ENCODE assay signal across 8 cellular contexts in the genomic region with DNA sequence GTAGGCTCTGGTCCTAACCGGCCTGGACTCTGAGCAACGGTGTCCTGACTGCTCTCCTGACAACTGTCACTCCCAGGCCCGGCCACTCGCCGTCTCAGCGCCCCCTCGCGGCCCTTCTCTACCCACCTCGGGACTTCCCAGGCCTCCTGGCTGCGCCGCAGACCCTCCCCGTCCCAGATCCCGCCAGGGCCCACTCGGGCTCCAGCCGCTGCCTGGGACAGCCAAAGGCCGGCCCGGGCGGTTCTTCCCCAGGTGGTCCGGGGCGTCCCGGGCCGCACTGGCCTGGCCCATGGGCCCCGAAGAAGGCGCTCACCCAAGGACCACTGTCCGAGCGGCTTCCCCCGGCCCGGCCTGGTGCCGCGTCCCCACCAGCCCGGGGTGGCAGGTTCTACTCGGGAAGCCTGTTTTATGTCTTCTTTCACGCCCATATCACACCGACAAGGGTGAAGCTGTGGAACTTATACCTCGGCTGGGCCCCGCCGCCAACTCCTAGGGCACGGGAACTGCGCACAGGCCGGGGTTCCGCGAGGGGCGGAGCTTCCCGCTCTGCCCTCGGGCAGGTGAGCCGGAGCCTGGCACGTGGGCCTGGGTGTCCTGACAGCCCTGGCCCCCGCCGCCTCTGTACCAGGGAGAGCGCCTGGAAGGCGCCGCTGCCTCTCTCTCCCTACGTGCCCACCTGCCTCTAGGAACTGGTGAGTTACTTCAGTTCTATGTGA.
DNase-seq lines count a peak whose midpoint lies in the region; TF ChIP-seq lines count a peak whose summit lies in the region.

No MANE protein-coding gene starts in this region.

- H3K4me2 ChIP-seq in mammary epithelial cell (ENCODE audit: insufficient read depth, low read depth, low read length): peak overlapping the region; percentile 98

- peaks cover 8% of the 10 kb centered on the region; the same call in 1 of the 2 replicates for H3K27me3 ChIP-seq in HUES6 (ENCODE audit: control insufficient read depth, insufficient read depth, low read length)
- no peaks in the 10 kb centered on the region for H3K27me3 ChIP-seq in mammary epithelial cell (ENCODE audit: insufficient read depth, low read length)
- no peaks in the 10 kb centered on the region for H3K27me3 ChIP-seq in kidney epithelial cell (ENCODE audit: control insufficient read depth, insufficient read depth, low read length)

- TF ChIP-seq CTCF in GM20000 (IDR thresholded peaks at IDR 0.05; ENCODE audit: extremely low read depth, missing control alignments) (peak; percentile 75), WI38 (IDR thresholded peaks at IDR 0.05; ENCODE audit: low read depth, low read length) (peak; percentile 47; the same call in 1 of the 2 replicates), mammary epithelial cell (conservative IDR thresholded peaks at IDR 0.05 in 1 of 2, IDR thresholded peaks at IDR 0.05 in 1 of 2; ENCODE audit: extremely low read depth in 1 of 2, insufficient read depth in 1 of 2, low read depth in 1 of 2, low read length in 2 of 2) (peak; percentile 51 to 86), kidney epithelial cell (IDR thresholded peaks at IDR 0.05; ENCODE audit: insufficient read depth, low read length, poor library complexity, severe bottlenecking) (peak; percentile 84)

- no peaks in the 10 kb centered on the region for H4K20me1 ChIP-seq in mammary epithelial cell (ENCODE audit: insufficient read depth, low read length)

- H3K36me3 ChIP-seq in HUES6 (ENCODE audit: control insufficient read depth, insufficient read depth, low read length) (no peaks in the 10 kb centered on the region), mammary epithelial cell (ENCODE audit: insufficient read depth, low read length) (no peaks in the 10 kb centered on the region), kidney epithelial cell (ENCODE audit: control insufficient read depth, insufficient read depth, low read length) (no peaks in the 10 kb centered on the region)

- H3K9me3 ChIP-seq in HUES6 (ENCODE audit: control insufficient read depth, insufficient read depth, low read depth, low read length) (no peaks in the 10 kb centered on the region), mammary epithelial cell (replicated peaks; ENCODE audit: insufficient read depth, low read length) (no peaks in the 10 kb centered on the region)

- intact Hi-C loops in mammary epithelial cell (cut with micrococcal nuclease): loop anchor here (1.0 kb wide), 1 partner anchor 1085 kb away; no protein-coding TSS in a partner anchor

- DNase-seq in CMK (ENCODE audit: low read depth) (peak; percentile 2), GM20000 (ENCODE audit: low spot score) (peak; percentile 83), mammary epithelial cell (peak; percentile 57), kidney epithelial cell (ENCODE audit: low read depth) (no peak), NCI-H1105 (lab: John Stamatoyannopoulos, UW) (no peak)
- DNase-seq in stimulated activated CD4-positive, alpha-beta T cell treated with anti-CD3 and anti-CD28 coated beads, Interleukin-12 subunit alpha, Interleukin-12 subunit beta, amount 100 ng/mL, for 48 hours (ENCODE audit: low read depth in 2 of 3, low spot score in 1 of 3): peak; percentile 60 to 72 (median 68)

- BruUV-seq in mammary epithelial cell (replicated peaks; lab: Mats Ljungman, UMichigan): no TSS peak

- H3K4me3 ChIP-seq in HUES6 (ENCODE audit: low read depth, low read length) (peak overlapping the region; percentile 57), WI38 (ENCODE audit: low read depth, low read length) (peak overlapping the region; percentile 43), mammary epithelial cell (replicated peaks in 1 of 3; ENCODE audit: insufficient read depth in 1 of 3, low read depth in 2 of 3, low read length in 3 of 3) (peak overlapping the region; percentile 52 to 86 (median 62)), kidney epithelial cell (ENCODE audit: low read depth, low read length) (peak overlapping the region; percentile 54)

- no peaks in the 10 kb centered on the region for H3K79me2 ChIP-seq in mammary epithelial cell (ENCODE audit: insufficient read depth, low read length)

- H3K4me1 ChIP-seq in HUES6 (ENCODE audit: control insufficient read depth, insufficient read depth, low read length) (no peaks in the 10 kb centered on the region; the same call in 1 of the 2 replicates), mammary epithelial cell (ENCODE audit: insufficient read depth, low read length) (peaks cover 13% of the 10 kb centered on the region)

- peak overlapping the region; percentile 100 for H2AFZ ChIP-seq in mammary epithelial cell (ENCODE audit: low read depth, low read length)

- in situ Hi-C loops in mammary epithelial cell (cut with MboI; ENCODE audit: low sequenced_read_pairs in 2 of 2): no loop called here

- dilution Hi-C loops in mammary epithelial cell (cut with HindIII; ENCODE audit: low sequenced_read_pairs): no loop called here

- no peak overlapping the region for H3K27ac ChIP-seq in HUES6 (ENCODE audit: low read depth, low read length)
- peak overlapping the region; percentile 78 for H3K27ac ChIP-seq in mammary epithelial cell (ENCODE audit: insufficient read depth, low read depth, low read length)

- 3% methylated on average over 34 of the region's 53 CpGs for WGBS in mammary epithelial cell (ENCODE audit: low coverage, missing lambda C conversion rate)

- CTCF ChIA-PET in mammary epithelial cell (lab: Charles Lee; ENCODE audit: low non-redundant PET): no interaction called here

- no peak overlapping the region for H3K9ac ChIP-seq in HUES6 (ENCODE audit: low read length)
- H3K9ac ChIP-seq in mammary epithelial cell (ENCODE audit: insufficient read depth, low read length): peak overlapping the region; percentile 71

Comparison
In these comparisons a context has a peak if more than half of its experiments do, and no peak if none do; other contexts are left out.
1. DNase-seq: peak in CMK (single experiment), GM20000 (single experiment), mammary epithelial cell (single experiment) and stimulated activated CD4-positive, alpha-beta T cell treated with anti-CD3 and anti-CD28 coated beads, Interleukin-12 subunit alpha, Interleukin-12 subunit beta, amount 100 ng/mL, for 48 hours (3 of 3); none in kidney epithelial cell (single experiment) and NCI-H1105 (single experiment).
2. Peak in every context shown above with its lines, with median percentiles within 50 percentile points of each other: CTCF ChIP-seq and H3K4me3 ChIP-seq.